Comparison of ENCODE assay signal across 24 cellular contexts in genomic region chr1:212446333-212446732, GRCh38.
"Had no signal": no experiment of that assay in that cellular context is flagged by ENCODE, and none has a peak within 500 bp of the region (broad histone marks: within the 10 kb centered on the region; RNA-seq: fewer than 3 reads in every experiment).

No MANE protein-coding gene starts in this region.

- H3K9me3 ChIP-seq: colonic mucosa, esophagus muscularis mucosa, esophagus squamous epithelium, gastrocnemius medialis, gastroesophageal sphincter, heart left ventricle, heart right ventricle had no signal

- H3K4me1 ChIP-seq: colonic mucosa, esophagus squamous epithelium, foreskin keratinocyte had no signal

- ATAC-seq: effector memory CD8-positive, alpha-beta T cell; esophagus mucosa; foreskin keratinocyte; gastrocnemius medialis; gastroesophageal sphincter; heart left ventricle; heart right ventricle had no signal

- H3K27ac ChIP-seq: colonic mucosa, coronary artery, epithelial cell of prostate, esophagus muscularis mucosa, esophagus squamous epithelium, foreskin keratinocyte, gastrocnemius medialis, gastroesophageal sphincter, heart left ventricle, heart right ventricle had no signal

- H3K27ac Mint-ChIP-seq: dendritic cell treated with granulocyte-macrophage colony-stimulating factor and Interleukin-4, amounts not matched to agents 40 ng/mL and 50 ng/mL, for 4 days; effector memory CD8-positive, alpha-beta T cell; endodermal cell had no signal

- H3K36me3 ChIP-seq: colonic mucosa had no signal

- H3K9me3 Mint-ChIP-seq: dendritic cell treated with granulocyte-macrophage colony-stimulating factor and Interleukin-4, amounts not matched to agents 40 ng/mL and 50 ng/mL, for 4 days; effector memory CD8-positive, alpha-beta T cell; endodermal cell had no signal

- H3K4me3 ChIP-seq: colonic mucosa, coronary artery, dorsolateral prefrontal cortex, esophagus muscularis mucosa, esophagus squamous epithelium, gastrocnemius medialis, gastroesophageal sphincter, heart left ventricle, heart right ventricle had no signal

- H3K27me3 ChIP-seq: colonic mucosa, dorsolateral prefrontal cortex, esophagus muscularis mucosa, esophagus squamous epithelium, foreskin keratinocyte, gastrocnemius medialis, gastroesophageal sphincter, heart left ventricle, heart right ventricle had no signal

- DNase-seq: colonic mucosa; cortex of kidney; dermis blood vessel endothelial cell; dorsolateral prefrontal cortex; effector CD4-positive, alpha-beta T cell; effector CD8-positive, alpha-beta T cell; effector memory CD4-positive, alpha-beta T cell; effector memory CD8-positive, alpha-beta T cell; endodermal cell; erythroblast; esophagus squamous epithelium; foreskin fibroblast; foreskin keratinocyte; foreskin melanocyte; gastrocnemius medialis; glutamatergic neuron; heart left ventricle; heart right ventricle had no signal
